1 cellular context compared by ENCODE assay signal in genomic region chr4:126247409-126247808, GRCh38.
TF ChIP-seq lines count a peak whose summit lies in the region.

No MANE protein-coding gene starts in this region.

TF ChIP-seq in GM12878, 131 proteins besides CTCF, POLR2A, EP300 and RAD21 (continued from another document):
- no peak for TF ChIP-seq ELK1 (IDR thresholded peaks at IDR 0.05; ENCODE audit: low read depth, low read length)
